Comparison of ENCODE assay signal across 13 cellular contexts in genomic region chr4:183141997-183142396, GRCh38. TPM values are rescaled to one million over a fixed set of nuclear protein-coding genes. Genes with fewer than 3 reads are reported as not detected.
DNase-seq lines count a peak whose midpoint lies in the region; ATAC-seq and TF ChIP-seq lines count a peak whose summit lies in the region.
"Had no signal": no experiment of that assay in that cellular context is flagged by ENCODE, and none has a peak within 500 bp of the region (broad histone marks: within the 10 kb centered on the region; RNA-seq: fewer than 3 reads in every experiment).

No MANE protein-coding gene starts in this region.

- intact Hi-C loops in PC-3 (cut with micrococcal nuclease) = loop anchor here (2.0 kb wide), 2 partner anchors 41 to 203 kb away; no protein-coding TSS in a partner anchor

- H3K4me2 ChIP-seq in PC-3 (ENCODE audit: low read length) = peak overlapping the region; percentile 58
- H3K4me2 ChIP-seq in osteoblast (ENCODE audit: insufficient read depth, low read length) = no peak overlapping the region

- TF ChIP-seq CTCF in PC-3 (conservative IDR thresholded peaks at IDR 0.05; ENCODE audit: low read depth, low read length) (no peak), epithelial cell of proximal tubule (conservative IDR thresholded peaks at IDR 0.05; ENCODE audit: low read depth, low read length) (peak; percentile 31), osteoblast (IDR thresholded peaks at IDR 0.05; ENCODE audit: extremely low read depth, low read depth, low read length) (peak; percentile 9), type B pancreatic cell (conservative IDR thresholded peaks at IDR 0.05) (no peak)

- no peak overlapping the region; the same call in 1 of the 2 replicates for H3K4me3 ChIP-seq in PC-3 (ENCODE audit: low read length)
- H3K4me3 ChIP-seq in epithelial cell of proximal tubule (ENCODE audit: low read depth, low read length) = no peak overlapping the region
- no peak overlapping the region for H3K4me3 ChIP-seq in osteoblast (ENCODE audit: insufficient read depth, low read length)
- H3K4me3 ChIP-seq: vagina had no signal

- H3K4me1 Mint-ChIP-seq in type B pancreatic cell (ENCODE audit: unreplicated experiment) = peaks cover 22% of the 10 kb centered on the region

- 0 out of 2 replicates have a peak overlapping the region, but pooled peaks have one; percentile 38 for H3K27ac ChIP-seq in PC-3 (ENCODE audit: low read length)
- H3K27ac ChIP-seq in osteoblast (ENCODE audit: low read depth, low read length) = peak overlapping the region; percentile 50
- H3K27ac ChIP-seq: C4-2B, vagina had no signal

- H3K4me1 ChIP-seq in PC-3 (ENCODE audit: insufficient read depth, low read length) (peaks cover 21% of the 10 kb centered on the region), osteoblast (ENCODE audit: insufficient read depth, low read length) (peaks cover 39% of the 10 kb centered on the region)

- BruUV-seq in PC-3 (replicated peaks; lab: Mats Ljungman, UMichigan) = no TSS peak

- H3K36me3 ChIP-seq in PC-3 (ENCODE audit: low read depth, low read length) (no peaks in the 10 kb centered on the region), osteoblast (ENCODE audit: insufficient read depth, low read length) (no peaks in the 10 kb centered on the region)
- H3K36me3 ChIP-seq: vagina had no signal

- H3K27ac Mint-ChIP-seq in type B pancreatic cell = no peak overlapping the region

- CTCF ChIA-PET in PC-3 (lab: Charles Lee) = no interaction called here

- H3K27me3 Mint-ChIP-seq in type B pancreatic cell = no peaks in the 10 kb centered on the region

- no peak overlapping the region for H3K9ac ChIP-seq in PC-3 (ENCODE audit: low read length)

- H3K9me3 ChIP-seq in PC-3 (ENCODE audit: low read length) = no peaks in the 10 kb centered on the region
- H3K9me3 ChIP-seq in osteoblast (ENCODE audit: low read depth, low read length) = no peaks in the 10 kb centered on the region
- H3K9me3 ChIP-seq: vagina had no signal

- no peaks in the 10 kb centered on the region for H3F3A ChIP-seq in PC-3 (ENCODE audit: low read length, unreplicated experiment)

- DNase-seq in DMS 273 (lab: John Stamatoyannopoulos, UW; ENCODE audit: unreplicated experiment) (peak; percentile 30), PC-3 (peak; percentile 2), epithelial cell of proximal tubule (ENCODE audit: low read depth) (no peak), osteoblast (ENCODE audit: insufficient read length, low spot score, missing footprints) (no peak), type B pancreatic cell (ENCODE audit: extremely low spot score, unreplicated experiment) (no peak)
- DNase-seq: activated CD4-positive, alpha-beta T cell treated with anti-CD3 and anti-CD28 coated beads, Interleukin-2, amount 50 U/mL, for 1 hour; activated naive CD4-positive, alpha-beta T cell treated with Interleukin-2 at 50 U/mL for 16 hours; activated T-cell treated with anti-CD3 and anti-CD28 coated beads for 4 hours; cortex of kidney had no signal

- H3K79me2 ChIP-seq in PC-3 (ENCODE audit: low read length) = peaks cover 77% of the 10 kb centered on the region
- peaks cover 78% of the 10 kb centered on the region for H3K79me2 ChIP-seq in osteoblast (ENCODE audit: insufficient read depth, low read length)

- ATAC-seq in PC-3 (no peak), HG03280 (IDR thresholded peaks at IDR 0.05; ENCODE audit: unreplicated experiment) (no peak), GM21723 (IDR thresholded peaks at IDR 0.05; ENCODE audit: unreplicated experiment) (no peak)

- POLR2A ChIA-PET in PC-3 (lab: Charles Lee; ENCODE audit: unreplicated experiment) = interaction anchor here (0.6 kb wide), 1 partner anchor 183 kb away, joined by 4 read pairs; no protein-coding TSS in a partner anchor

- no peaks in the 10 kb centered on the region for H3K27me3 ChIP-seq in PC-3 (ENCODE audit: low read length)
- no peaks in the 10 kb centered on the region for H3K27me3 ChIP-seq in osteoblast (ENCODE audit: insufficient read depth, low read length)
- H3K27me3 ChIP-seq: vagina had no signal

- no peaks in the 10 kb centered on the region for H3K36me3 Mint-ChIP-seq in type B pancreatic cell

- H2AFZ ChIP-seq in PC-3 (ENCODE audit: low read length) (no peak overlapping the region), osteoblast (ENCODE audit: low read length) (no peak overlapping the region)

- H4K20me1 ChIP-seq in PC-3 (ENCODE audit: low read length) = no peaks in the 10 kb centered on the region
- H4K20me1 ChIP-seq in osteoblast (ENCODE audit: insufficient read depth, low read length) = peaks cover 54% of the 10 kb centered on the region

- H3K4me3 Mint-ChIP-seq in type B pancreatic cell = no peak overlapping the region

- H3K9me2 ChIP-seq in PC-3 (replicated peaks; ENCODE audit: low read length) = no peaks in the 10 kb centered on the region

- H3K9me3 Mint-ChIP-seq in type B pancreatic cell = no peaks in the 10 kb centered on the region

RNA-seq across cellular contexts. Expression of gene WWC2, which starts 42.9 kb away (rescaled TPM):
- total RNA-seq in PC-3 (2014; rRNA removed) = 15.8 and 40.2 TPM in 2 replicates
- 46.2 and 47.1 TPM in 2 replicates for total RNA-seq in epithelial cell of proximal tubule
- total RNA-seq in osteoblast = 33.3 and 35.1 TPM in 2 replicates
- total RNA-seq in type B pancreatic cell (ENCODE audit: low replicate concordance) = 23.9 and 24.6 TPM in 2 replicates

Comparison
In these comparisons a context has a peak if more than half of its experiments do, and no peak if none do; other contexts are left out.
1. DNase-seq: peak in DMS 273 (single experiment) and PC-3 (single experiment); none in epithelial cell of proximal tubule (single experiment), osteoblast (single experiment) and type B pancreatic cell (single experiment).
2. CTCF ChIP-seq: peak in epithelial cell of proximal tubule (single experiment) and osteoblast (single experiment); none in PC-3 (single experiment) and type B pancreatic cell (single experiment).